8 cellular contexts compared by ENCODE assay signal in genomic region chr10:96651998-96652431, GRCh38.
DNase-seq lines count a peak whose midpoint lies in the region; ATAC-seq and TF ChIP-seq lines count a peak whose summit lies in the region.

No MANE protein-coding gene starts in this region.

- H3K9me3 ChIP-seq in gastroesophageal sphincter: no peaks in the 10 kb centered on the region
- H3K9me3 ChIP-seq in prostate gland: no peaks in the 10 kb centered on the region

- WGBS in gastroesophageal sphincter (ENCODE audit: low coverage in 1 of 2), 2 donors: 79 to 83% methylated on average over 7 to 8 of the region's 8 CpGs
- 88% methylated on average over 8 of the region's 8 CpGs for WGBS in prostate gland

- H3K4me3 ChIP-seq in NB4 (ENCODE audit: low read depth, low read length) (no peak overlapping the region), gastroesophageal sphincter (no peak overlapping the region), prostate gland (no peak overlapping the region)

- H3K27me3 ChIP-seq in gastroesophageal sphincter: no peaks in the 10 kb centered on the region
- H3K27me3 ChIP-seq in prostate gland (replicated peaks; ENCODE audit: insufficient read depth): no peaks in the 10 kb centered on the region

- no peak overlapping the region for H3K27ac ChIP-seq in gastroesophageal sphincter
- H3K27ac ChIP-seq in prostate gland: no peak overlapping the region

- TF ChIP-seq CTCF in GM10266 (IDR thresholded peaks at IDR 0.05; ENCODE audit: control insufficient read depth, insufficient read depth, low read depth, missing control alignments) (peak; percentile 5), NB4 (IDR thresholded peaks at IDR 0.05; ENCODE audit: low read depth, low read length) (no peak), gastroesophageal sphincter (IDR thresholded peaks at IDR 0.05) (no peak), prostate gland (IDR thresholded peaks at IDR 0.05) (no peak)

- intact Hi-C loops in prostate gland (cut with DNase I): no loop called here

- peak; percentile 69 for ATAC-seq in GM21619 (IDR thresholded peaks at IDR 0.05; ENCODE audit: unreplicated experiment)
- ATAC-seq in HG03439 (IDR thresholded peaks at IDR 0.05; ENCODE audit: unreplicated experiment): no peak
- ATAC-seq in gastroesophageal sphincter: no peak

- H3K4me1 ChIP-seq in gastroesophageal sphincter (no peaks in the 10 kb centered on the region), prostate gland (replicated peaks) (no peaks in the 10 kb centered on the region)

- TF ChIP-seq POLR2A in NB4 (IDR thresholded peaks at IDR 0.05; ENCODE audit: extremely low read depth, insufficient read length) (no peak), gastroesophageal sphincter (IDR thresholded peaks at IDR 0.05) (no peak), prostate gland (IDR thresholded peaks at IDR 0.05) (no peak)

- no peak for TF ChIP-seq EP300 in gastroesophageal sphincter (IDR thresholded peaks at IDR 0.05)

- no peaks in the 10 kb centered on the region for H3K36me3 ChIP-seq in gastroesophageal sphincter
- no peaks in the 10 kb centered on the region for H3K36me3 ChIP-seq in prostate gland

- DNase-seq in GM10266 (ENCODE audit: extremely low spot score) (peak; percentile 51), NB4 (ENCODE audit: low read depth) (peak; percentile 95), GM03348 (ENCODE audit: low spot score) (no peak), prostate gland (ENCODE audit: low spot score) (no peak)
- DNase-seq in effector CD8-positive, alpha-beta T cell (lab: John Stamatoyannopoulos, UW): peak; percentile 4

Comparison
In these comparisons a context has a peak if more than half of its experiments do, and no peak if none do; other contexts are left out.
1. DNase-seq: peak in GM10266 (single experiment), NB4 (single experiment) and effector CD8-positive, alpha-beta T cell (single experiment); none in GM03348 (single experiment) and prostate gland (single experiment).